ENCODE assay signal across 8 cellular contexts in the genomic region with DNA sequence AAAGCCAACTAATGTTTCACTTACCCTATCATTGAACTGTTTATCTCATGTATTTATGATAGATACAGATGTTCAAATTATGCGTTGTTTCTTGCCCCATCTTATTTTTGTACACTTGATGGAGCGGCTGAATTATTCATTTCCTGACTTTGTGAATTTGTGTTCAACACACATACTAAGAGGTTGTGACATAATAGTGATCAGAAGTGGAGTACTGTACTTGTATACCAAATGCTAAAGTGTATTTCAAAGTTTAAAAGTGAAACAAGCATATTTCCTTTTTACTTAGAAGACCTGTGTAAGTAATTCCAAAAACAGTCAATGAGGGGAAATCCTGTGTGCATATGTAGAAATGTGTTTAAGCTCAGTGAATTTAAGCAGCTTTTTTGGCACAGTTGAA. TPM values are rescaled to one million over a fixed set of nuclear protein-coding genes. Genes with fewer than 3 reads are reported as not detected.
DNase-seq lines count a peak whose midpoint lies in the region; ATAC-seq lines count a peak whose summit lies in the region.

No MANE protein-coding gene starts in this region.

- CTCF ChIA-PET in activated CD8-positive, alpha-beta T cell treated with anti-CD3 and anti-CD28 coated beads, Interleukin-2, amount 10 ng/mL, durations not matched to agents 7 days and 5 days (lab: Charles Lee) = interaction anchor here (0.8 to 3.2 kb wide), 11 partner anchors 24 to 378 kb away, joined by 3 to 26 read pairs (median 6); no protein-coding TSS in a partner anchor

- no peak overlapping the region for H3K9ac ChIP-seq in iPS-15b (ENCODE audit: low read depth, low read length)

- H3K4me3 ChIP-seq in iPS-15b (ENCODE audit: low read depth, low read length) = peak overlapping the region; percentile 77

- H3K9me3 Mint-ChIP-seq in activated CD8-positive, alpha-beta T cell treated with anti-CD3 and anti-CD28 coated beads, Interleukin-2, amount 10 ng/mL, durations not matched to agents 7 days and 5 days (ENCODE audit: insufficient read depth) = no peaks in the 10 kb centered on the region
- H3K9me3 Mint-ChIP-seq in stimulated activated effector memory CD8-positive, alpha-beta T cell treated with anti-CD3 and anti-CD28 coated beads, Interleukin-12 subunit alpha, Interleukin-12 subunit beta, amount 100 ng/mL, for 72 hours = no peaks in the 10 kb centered on the region

- DNase-seq in activated CD8-positive, alpha-beta T cell treated with anti-CD3 and anti-CD28 coated beads, Interleukin-2, amount 10 ng/mL, durations not matched to agents 7 days and 5 days = no peak
- DNase-seq in stimulated activated effector memory CD8-positive, alpha-beta T cell treated with anti-CD3 and anti-CD28 coated beads, Interleukin-12 subunit alpha, Interleukin-12 subunit beta, amount 100 ng/mL, for 72 hours (ENCODE audit: low spot score in 2 of 2) = no peak
- no peak for DNase-seq in stimulated activated CD8-positive, alpha-beta memory T cell treated with anti-CD3 and anti-CD28 coated beads, Interleukin-4, amount 100 ng/mL, for 48 hours
- DNase-seq in DMS153 treated with DMSO at 0.1 percent for 48 hours (lab: John Stamatoyannopoulos, UW; ENCODE audit: unreplicated experiment) (no peak), NCI-H146 (lab: John Stamatoyannopoulos, UW) (no peak)

- H3K4me3 Mint-ChIP-seq in activated CD8-positive, alpha-beta T cell treated with anti-CD3 and anti-CD28 coated beads, Interleukin-2, amount 10 ng/mL, durations not matched to agents 7 days and 5 days = peak overlapping the region; percentile 95
- peak overlapping the region; percentile 92 for H3K4me3 Mint-ChIP-seq in stimulated activated effector memory CD8-positive, alpha-beta T cell treated with anti-CD3 and anti-CD28 coated beads, Interleukin-12 subunit alpha, Interleukin-12 subunit beta, amount 100 ng/mL, for 72 hours

- H3K27ac Mint-ChIP-seq in activated CD8-positive, alpha-beta T cell treated with anti-CD3 and anti-CD28 coated beads, Interleukin-2, amount 10 ng/mL, durations not matched to agents 7 days and 5 days = peak overlapping the region; percentile 97
- H3K27ac Mint-ChIP-seq in stimulated activated effector memory CD8-positive, alpha-beta T cell treated with anti-CD3 and anti-CD28 coated beads, Interleukin-12 subunit alpha, Interleukin-12 subunit beta, amount 100 ng/mL, for 72 hours = peak overlapping the region; percentile 99

- H3K36me3 ChIP-seq in iPS-15b (ENCODE audit: control insufficient read depth, insufficient read depth, low read length) = peaks cover 20% of the 10 kb centered on the region

- peaks cover 5% of the 10 kb centered on the region for H3K4me1 ChIP-seq in iPS-15b (ENCODE audit: control insufficient read depth, insufficient read depth, low read length)

- H3K4me1 Mint-ChIP-seq in activated CD8-positive, alpha-beta T cell treated with anti-CD3 and anti-CD28 coated beads, Interleukin-2, amount 10 ng/mL, durations not matched to agents 7 days and 5 days (ENCODE audit: low read depth) = peaks cover 53% of the 10 kb centered on the region
- peaks cover 64% of the 10 kb centered on the region for H3K4me1 Mint-ChIP-seq in stimulated activated effector memory CD8-positive, alpha-beta T cell treated with anti-CD3 and anti-CD28 coated beads, Interleukin-12 subunit alpha, Interleukin-12 subunit beta, amount 100 ng/mL, for 72 hours

- no peaks in the 10 kb centered on the region for H3K27me3 ChIP-seq in iPS-15b (ENCODE audit: control insufficient read depth, insufficient read depth, low read length)

- peak; percentile 12 for ATAC-seq in HG02610 (IDR thresholded peaks at IDR 0.05; ENCODE audit: unreplicated experiment)
- ATAC-seq in activated CD8-positive, alpha-beta T cell treated with anti-CD3 and anti-CD28 coated beads, Interleukin-2, amount 10 ng/mL, durations not matched to agents 7 days and 5 days = no peak
- peak; percentile 59 for ATAC-seq in stimulated activated effector memory CD8-positive, alpha-beta T cell treated with anti-CD3 and anti-CD28 coated beads, Interleukin-12 subunit alpha, Interleukin-12 subunit beta, amount 100 ng/mL, for 72 hours
- ATAC-seq in HG03280 (IDR thresholded peaks at IDR 0.05; ENCODE audit: unreplicated experiment) = no peak

- POLR2A ChIA-PET in activated CD8-positive, alpha-beta T cell treated with anti-CD3 and anti-CD28 coated beads, Interleukin-2, amount 10 ng/mL, durations not matched to agents 7 days and 5 days (lab: Charles Lee) = interaction anchor here (0.7 to 7.9 kb wide), 8 partner anchors 10 to 263 kb away, joined by 3 to 298 read pairs (median 8); a partner anchor contains a TSS

- no peaks in the 10 kb centered on the region for H3K9me3 ChIP-seq in iPS-15b (ENCODE audit: control insufficient read depth, insufficient read depth, low read length)

- H3K27me3 Mint-ChIP-seq in activated CD8-positive, alpha-beta T cell treated with anti-CD3 and anti-CD28 coated beads, Interleukin-2, amount 10 ng/mL, durations not matched to agents 7 days and 5 days (ENCODE audit: low read depth) = no peaks in the 10 kb centered on the region

- H3K36me3 Mint-ChIP-seq in activated CD8-positive, alpha-beta T cell treated with anti-CD3 and anti-CD28 coated beads, Interleukin-2, amount 10 ng/mL, durations not matched to agents 7 days and 5 days (ENCODE audit: low read depth) = peaks cover 63% of the 10 kb centered on the region
- H3K36me3 Mint-ChIP-seq in stimulated activated effector memory CD8-positive, alpha-beta T cell treated with anti-CD3 and anti-CD28 coated beads, Interleukin-12 subunit alpha, Interleukin-12 subunit beta, amount 100 ng/mL, for 72 hours = peaks cover 72% of the 10 kb centered on the region

RNA-seq across cellular contexts. Expression of a gene that starts 1.8 kb away (rescaled TPM):
- 10 to 100 TPM; 45.3 to 48.1 TPM for total RNA-seq in activated CD8-positive, alpha-beta T cell treated with anti-CD3 and anti-CD28 coated beads, Interleukin-2, amount 10 ng/mL, durations not matched to agents 7 days and 5 days

Comparison
In these comparisons a context has a peak if more than half of its experiments do, and no peak if none do; other contexts are left out.
1. ATAC-seq: peak in HG02610 (single experiment) and stimulated activated effector memory CD8-positive, alpha-beta T cell treated with anti-CD3 and anti-CD28 coated beads, Interleukin-12 subunit alpha, Interleukin-12 subunit beta, amount 100 ng/mL, for 72 hours (single experiment); none in activated CD8-positive, alpha-beta T cell treated with anti-CD3 and anti-CD28 coated beads, Interleukin-2, amount 10 ng/mL, durations not matched to agents 7 days and 5 days (single experiment) and HG03280 (single experiment).